ENCODE assay signal across 1 cellular context in the genomic region with DNA sequence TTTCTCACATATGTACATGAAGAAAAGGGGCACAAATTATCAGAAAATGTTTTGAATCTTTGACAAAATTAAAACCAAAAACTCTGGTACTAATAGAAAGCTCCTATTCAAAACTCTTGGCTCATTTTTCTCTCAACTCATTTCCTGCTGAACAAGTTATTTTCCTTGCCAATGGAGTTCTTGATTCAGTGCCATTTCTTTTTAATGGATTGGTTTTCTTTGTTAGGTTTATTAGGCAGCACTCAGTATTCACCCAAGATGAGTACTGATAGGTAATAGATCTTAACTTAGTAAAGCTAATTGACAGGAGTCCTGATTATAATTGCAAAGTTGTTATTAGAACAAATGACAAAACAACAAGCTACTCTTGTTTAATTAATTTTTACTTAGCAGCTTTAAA.
TF ChIP-seq lines count a peak whose summit lies in the region.

No MANE protein-coding gene starts in this region.

TF ChIP-seq in SK-N-SH, 30 proteins besides CTCF, POLR2A, EP300 and RAD21 (continued from another document):
- TF ChIP-seq, protein P1, sequence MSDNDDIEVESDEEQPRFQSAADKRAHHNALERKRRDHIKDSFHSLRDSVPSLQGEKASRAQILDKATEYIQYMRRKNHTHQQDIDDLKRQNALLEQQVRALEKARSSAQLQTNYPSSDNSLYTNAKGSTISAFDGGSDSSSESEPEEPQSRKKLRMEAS (IDR thresholded peaks at IDR 0.05; ENCODE audit: low read depth), result no peak
